In genomic region chr9:34085581-34086500, GRCh38 we compare ENCODE assay signal across 11 cellular contexts. TPM values are rescaled to one million over a fixed set of nuclear protein-coding genes. Genes with fewer than 3 reads are reported as not detected.
DNase-seq lines count a peak whose midpoint lies in the region; TF ChIP-seq lines count a peak whose summit lies in the region.
"Had no signal": no experiment of that assay in that cellular context is flagged by ENCODE, and none has a peak within 500 bp of the region (broad histone marks: within the 10 kb centered on the region; RNA-seq: fewer than 3 reads in every experiment).

No MANE protein-coding gene starts in this region.

- H3K4me3 Mint-ChIP-seq in progenitor cell of endocrine pancreas (ENCODE audit: low read depth) (no peak overlapping the region), immature natural killer cell (no peak overlapping the region)

- peaks cover 9% of the 10 kb centered on the region for H3K36me3 Mint-ChIP-seq in progenitor cell of endocrine pancreas (ENCODE audit: insufficient read depth)
- H3K36me3 Mint-ChIP-seq in immature natural killer cell, result peaks cover 15 to 28% (median 21%) of the 10 kb centered on the region in 3 donors

- H2AFZ ChIP-seq in MM.1S (ENCODE audit: low read length), result no peak overlapping the region

- H3K9me2 ChIP-seq in MM.1S (replicated peaks; ENCODE audit: insufficient read depth, low read length), result no peaks in the 10 kb centered on the region

- H3K27ac ChIP-seq in MM.1S (ENCODE audit: low read length), result no peak overlapping the region

- H3K27me3 Mint-ChIP-seq in progenitor cell of endocrine pancreas (no peaks in the 10 kb centered on the region), immature natural killer cell (ENCODE audit: low read depth in 3 of 3) (no peaks in the 10 kb centered on the region)

- H3K36me3 ChIP-seq in MM.1S (replicated peaks; ENCODE audit: insufficient read depth, low read length), result peaks cover 3% of the 10 kb centered on the region; the same call in 1 of the 2 replicates

- no peaks in the 10 kb centered on the region for H3K27me3 ChIP-seq in MM.1S (replicated peaks; ENCODE audit: insufficient read depth, low read length)
- H3K27me3 ChIP-seq: Peyer's patch had no signal

- H3K9me3 Mint-ChIP-seq in progenitor cell of endocrine pancreas (ENCODE audit: low read depth) (no peaks in the 10 kb centered on the region), immature natural killer cell (no peaks in the 10 kb centered on the region)
- H3K9me3 Mint-ChIP-seq: activated T-helper 2 cell treated with anti-CD3 and anti-CD28 coated beads, Interferon-gamma antibody, Interleukin-2, Interleukin-4, amounts not matched to agents 10 μg/mL and 5 μg/mL and 100 μg/mL, durations not matched to agents 14 hours and 24 hours and 36 hours had no signal

- H3K79me2 ChIP-seq in MM.1S (ENCODE audit: low read length), result no peaks in the 10 kb centered on the region

- H3K27ac Mint-ChIP-seq in progenitor cell of endocrine pancreas (peak overlapping the region; percentile 49), immature natural killer cell (peak overlapping the region in 2 of 6 donors; percentile 45 to 60)
- H3K27ac Mint-ChIP-seq: activated T-helper 2 cell treated with anti-CD3 and anti-CD28 coated beads, Interferon-gamma antibody, Interleukin-2, Interleukin-4, amounts not matched to agents 10 μg/mL and 5 μg/mL and 100 μg/mL, durations not matched to agents 14 hours and 24 hours and 36 hours had no signal

- H3F3A ChIP-seq in MM.1S (ENCODE audit: insufficient read depth, low read length), result peaks cover 5% of the 10 kb centered on the region; the same call in 1 of the 2 replicates

- H3K4me1 ChIP-seq in MM.1S (ENCODE audit: low read length), result peaks cover 14% of the 10 kb centered on the region
- H3K4me1 ChIP-seq: Peyer's patch had no signal

- peaks cover 6% of the 10 kb centered on the region for H3K4me1 Mint-ChIP-seq in progenitor cell of endocrine pancreas (ENCODE audit: low read depth)
- H3K4me1 Mint-ChIP-seq in immature natural killer cell, result no peaks in the 10 kb centered on the region

- H3K4me3 ChIP-seq in MM.1S (ENCODE audit: low read length), result no peak overlapping the region
- H3K4me3 ChIP-seq: Peyer's patch had no signal

- TF ChIP-seq CTCF in progenitor cell of endocrine pancreas (IDR thresholded peaks at IDR 0.05; ENCODE audit: unreplicated experiment) (no peak), MM.1S (IDR thresholded peaks at IDR 0.05; ENCODE audit: low read length) (no peak)

- no peak overlapping the region for H3K4me2 ChIP-seq in MM.1S (ENCODE audit: low read depth, low read length)

- DNase-seq in stimulated activated CD4-positive, alpha-beta T cell treated with anti-CD3 and anti-CD28 coated beads, Interleukin-15, amount 100 ng/mL, for 24 hours, result peak; percentile 5
- no peak for DNase-seq in stimulated activated CD4-positive, alpha-beta T cell treated with anti-CD3 and anti-CD28 coated beads, Interleukin-12 subunit alpha, Interleukin-12 subunit beta, amount 100 ng/mL, for 4 hours
- peak; percentile 52 for DNase-seq in globus pallidus (ENCODE audit: low spot score)
- DNase-seq in progenitor cell of endocrine pancreas (ENCODE audit: low spot score, unreplicated experiment), result no peak
- DNase-seq in effector CD4-positive, alpha-beta T cell, result no peak
- DNase-seq in immature natural killer cell, result no peak
- no peak for DNase-seq in MM.1S
- no peak for DNase-seq in islet precursor cell
- DNase-seq: NCI-H1694 treated with DMSO at 0.1 percent for 48 hours, Peyer's patch had no signal

- H3K9me3 ChIP-seq in MM.1S (replicated peaks; ENCODE audit: insufficient read depth, low read length), result no peaks in the 10 kb centered on the region
- H3K9me3 ChIP-seq: Peyer's patch had no signal

- H3K9ac ChIP-seq in MM.1S (ENCODE audit: low read length), result no peak overlapping the region

- no peaks in the 10 kb centered on the region for H4K20me1 ChIP-seq in MM.1S (ENCODE audit: insufficient read depth, low read length)

RNA-seq across cellular contexts. Expression of gene UBAP2, which starts 37.2 kb away (rescaled TPM):
- total RNA-seq in progenitor cell of endocrine pancreas, result 56.7 and 58.1 TPM in 2 replicates
- polyA plus RNA-seq in immature natural killer cell, result 10 to 100 TPM in 1 of 3 donors, 1 to 10 TPM in 1, not detected in 1; 5.8 to 15.0 TPM

RNA-seq across cellular contexts. Expression of gene DCAF12, which starts 40.7 kb away (rescaled TPM):
- 48.7 and 50.4 TPM in 2 replicates for total RNA-seq in progenitor cell of endocrine pancreas
- 10 to 100 TPM; 11.3 to 25.0 (median 21.9) TPM for polyA plus RNA-seq in immature natural killer cell

Comparison
In these comparisons a context has a peak if more than half of its experiments do, and no peak if none do; other contexts are left out.
1. DNase-seq: peak in stimulated activated CD4-positive, alpha-beta T cell treated with anti-CD3 and anti-CD28 coated beads, Interleukin-15, amount 100 ng/mL, for 24 hours (single experiment) and globus pallidus (single experiment); none in stimulated activated CD4-positive, alpha-beta T cell treated with anti-CD3 and anti-CD28 coated beads, Interleukin-12 subunit alpha, Interleukin-12 subunit beta, amount 100 ng/mL, for 4 hours (single experiment), progenitor cell of endocrine pancreas (single experiment), effector CD4-positive, alpha-beta T cell (single experiment), immature natural killer cell (0 of 3), MM.1S (single experiment) and islet precursor cell (single experiment).